In genomic region chr1:87120779-87121178, GRCh38 we compare ENCODE assay signal across 13 cellular contexts.
DNase-seq lines count a peak whose midpoint lies in the region; ATAC-seq and TF ChIP-seq lines count a peak whose summit lies in the region.
"Had no signal": no experiment of that assay in that cellular context is flagged by ENCODE, and none has a peak within 500 bp of the region (broad histone marks: within the 10 kb centered on the region; RNA-seq: fewer than 3 reads in every experiment).

No MANE protein-coding gene starts in this region.

- H3K79me2 ChIP-seq in DND-41 (ENCODE audit: insufficient read depth, low read length) (no peaks in the 10 kb centered on the region), GM23338 (replicated peaks; ENCODE audit: insufficient read depth) (no peaks in the 10 kb centered on the region)

- no peaks in the 10 kb centered on the region for H3K4me1 ChIP-seq in DND-41 (ENCODE audit: insufficient read depth, low read length)
- H3K4me1 ChIP-seq in GM23338 (ENCODE audit: insufficient read depth), result peaks cover 7% of the 10 kb centered on the region; the same call in 1 of the 2 replicates
- H3K4me1 ChIP-seq in vagina, result peaks cover 10% of the 10 kb centered on the region
- H3K4me1 ChIP-seq: HAP-1 had no signal

- H3K27ac ChIP-seq in DND-41 (ENCODE audit: low read length) (no peak overlapping the region), GM23338 (ENCODE audit: low read depth) (no peak overlapping the region), WERI-Rb-1 (no peak overlapping the region), vagina (no peak overlapping the region)

- peaks cover 6% of the 10 kb centered on the region for H3K27me3 Mint-ChIP-seq in GM23338 (ENCODE audit: insufficient read depth, low read depth, poor library complexity)
- no peaks in the 10 kb centered on the region for H3K27me3 Mint-ChIP-seq in activated CD8-positive, alpha-beta memory T cell treated with anti-CD3 and anti-CD28 coated beads, Interleukin-2, amount 10 ng/mL, durations not matched to agents 7 days and 5 days

- H3K4me3 ChIP-seq in DND-41 (ENCODE audit: low read depth in 1 of 2, low read length in 2 of 2), result no peak overlapping the region
- H3K4me3 ChIP-seq in GM23338, result no peak overlapping the region
- no peak overlapping the region for H3K4me3 ChIP-seq in WERI-Rb-1 (ENCODE audit: low read depth, low read length)
- no peak overlapping the region for H3K4me3 ChIP-seq in vagina
- H3K4me3 ChIP-seq: HAP-1, MG63 had no signal

- no peak for TF ChIP-seq POLR2A in vagina (IDR thresholded peaks at IDR 0.05)

- peak; percentile 44 for TF ChIP-seq CTCF in DND-41 (IDR thresholded peaks at IDR 0.05; ENCODE audit: borderline replicate concordance, extremely low read depth, low read length, poor library complexity, severe bottlenecking)
- peak; percentile 57 to 71 for TF ChIP-seq CTCF in GM23338 (conservative IDR thresholded peaks at IDR 0.05; ENCODE audit: low read depth in 2 of 2)
- TF ChIP-seq CTCF in WERI-Rb-1 (IDR thresholded peaks at IDR 0.05; ENCODE audit: low read depth, low read length), result peak; percentile 51
- no peak for TF ChIP-seq CTCF in vagina (IDR thresholded peaks at IDR 0.05)

- DNase-seq in DND-41 (peak; percentile 15), GM23338 (ENCODE audit: low spot score) (peak; percentile 60), WERI-Rb-1 (peak; percentile 19), iPS-NIHi7 (ENCODE audit: extremely low spot score) (peak; percentile 51), middle frontal gyrus (ENCODE audit: extremely low spot score, low spot score) (no peak), T-helper 9 cell (no peak), vagina (ENCODE audit: extremely low spot score in 2 of 2) (no peak)
- no peak for DNase-seq in activated CD8-positive, alpha-beta memory T cell treated with anti-CD3 and anti-CD28 coated beads, Interleukin-2, amount 10 ng/mL, durations not matched to agents 7 days and 5 days
- DNase-seq: activated T-cell treated with anti-CD3 and anti-CD28 coated beads, Interleukin-2, amount 50 U/mL, for 48 hours; left colon; MG63 had no signal

- CTCF ChIA-PET in activated CD8-positive, alpha-beta memory T cell treated with anti-CD3 and anti-CD28 coated beads, Interleukin-2, amount 10 ng/mL, durations not matched to agents 7 days and 5 days (lab: Charles Lee), result no interaction called here

- H3K36me3 ChIP-seq in DND-41 (ENCODE audit: insufficient read depth, low read length) (no peaks in the 10 kb centered on the region), GM23338 (ENCODE audit: insufficient read depth) (no peaks in the 10 kb centered on the region), WERI-Rb-1 (no peaks in the 10 kb centered on the region), vagina (no peaks in the 10 kb centered on the region)
- H3K36me3 ChIP-seq: HAP-1, MG63 had no signal

- intact Hi-C loops in vagina (cut with DNase I), result no loop called here

- peaks cover 4% of the 10 kb centered on the region; the same call in 1 of the 2 replicates for H3K9me2 ChIP-seq in GM23338 (ENCODE audit: insufficient read depth)

- no peaks in the 10 kb centered on the region for H4K20me1 ChIP-seq in DND-41 (ENCODE audit: insufficient read depth, low read length)
- H4K20me1 ChIP-seq in GM23338 (replicated peaks; ENCODE audit: insufficient read depth), result no peaks in the 10 kb centered on the region

- H2AFZ ChIP-seq in DND-41 (ENCODE audit: low read depth, low read length), result no peak overlapping the region
- no peak overlapping the region for H2AFZ ChIP-seq in GM23338

- H3K27me3 ChIP-seq in DND-41 (ENCODE audit: insufficient read depth, low read length, poor library complexity) (no peaks in the 10 kb centered on the region), GM23338 (ENCODE audit: insufficient read depth) (no peaks in the 10 kb centered on the region), WERI-Rb-1 (ENCODE audit: insufficient read depth, low read depth, severe bottlenecking) (no peaks in the 10 kb centered on the region), vagina (no peaks in the 10 kb centered on the region)
- H3K27me3 ChIP-seq: MG63 had no signal

- ATAC-seq in DND-41 (ENCODE audit: insufficient read depth, low read depth), result peak; percentile 65
- peak; percentile 55 for ATAC-seq in GM23338
- no peak for ATAC-seq in activated CD8-positive, alpha-beta memory T cell treated with anti-CD3 and anti-CD28 coated beads, Interleukin-2, amount 10 ng/mL, durations not matched to agents 7 days and 5 days
- ATAC-seq: left colon had no signal

- no peak overlapping the region for H3K4me2 ChIP-seq in DND-41 (ENCODE audit: insufficient read depth, low read length)
- no peak overlapping the region for H3K4me2 ChIP-seq in GM23338

- no peak overlapping the region for H3K27ac Mint-ChIP-seq in GM23338
- H3K27ac Mint-ChIP-seq in activated CD8-positive, alpha-beta memory T cell treated with anti-CD3 and anti-CD28 coated beads, Interleukin-2, amount 10 ng/mL, durations not matched to agents 7 days and 5 days, result no peak overlapping the region

- H3K9me3 ChIP-seq in DND-41 (ENCODE audit: insufficient read depth, low read length, severe bottlenecking) (no peaks in the 10 kb centered on the region), WERI-Rb-1 (ENCODE audit: severe bottlenecking) (no peaks in the 10 kb centered on the region), vagina (no peaks in the 10 kb centered on the region)
- H3K9me3 ChIP-seq: HAP-1, MG63 had no signal

- H3K36me3 Mint-ChIP-seq in GM23338 (ENCODE audit: low read depth), result no peaks in the 10 kb centered on the region
- no peaks in the 10 kb centered on the region for H3K36me3 Mint-ChIP-seq in activated CD8-positive, alpha-beta memory T cell treated with anti-CD3 and anti-CD28 coated beads, Interleukin-2, amount 10 ng/mL, durations not matched to agents 7 days and 5 days

- H3K4me3 Mint-ChIP-seq in GM23338, result no peak overlapping the region
- H3K4me3 Mint-ChIP-seq in activated CD8-positive, alpha-beta memory T cell treated with anti-CD3 and anti-CD28 coated beads, Interleukin-2, amount 10 ng/mL, durations not matched to agents 7 days and 5 days, result no peak overlapping the region
- H3K4me3 Mint-ChIP-seq: nephron had no signal

- no peaks in the 10 kb centered on the region; the same call in 1 of the 2 replicates for H3F3A ChIP-seq in GM23338 (replicated peaks; ENCODE audit: low read depth)

- no peak overlapping the region for H3K9ac ChIP-seq in DND-41 (ENCODE audit: low read depth, low read length)

- H3K9me3 Mint-ChIP-seq in GM23338, result no peaks in the 10 kb centered on the region
- H3K9me3 Mint-ChIP-seq in activated CD8-positive, alpha-beta memory T cell treated with anti-CD3 and anti-CD28 coated beads, Interleukin-2, amount 10 ng/mL, durations not matched to agents 7 days and 5 days (ENCODE audit: low read depth), result no peaks in the 10 kb centered on the region
- H3K9me3 Mint-ChIP-seq: nephron had no signal

- H3K4me1 Mint-ChIP-seq in GM23338, result peaks cover 11% of the 10 kb centered on the region
- H3K4me1 Mint-ChIP-seq in activated CD8-positive, alpha-beta memory T cell treated with anti-CD3 and anti-CD28 coated beads, Interleukin-2, amount 10 ng/mL, durations not matched to agents 7 days and 5 days, result peaks cover 3% of the 10 kb centered on the region

TF ChIP-seq in GM23338, 12 proteins besides CTCF, POLR2A, EP300 and RAD21:
- TF ChIP-seq, protein P1, sequence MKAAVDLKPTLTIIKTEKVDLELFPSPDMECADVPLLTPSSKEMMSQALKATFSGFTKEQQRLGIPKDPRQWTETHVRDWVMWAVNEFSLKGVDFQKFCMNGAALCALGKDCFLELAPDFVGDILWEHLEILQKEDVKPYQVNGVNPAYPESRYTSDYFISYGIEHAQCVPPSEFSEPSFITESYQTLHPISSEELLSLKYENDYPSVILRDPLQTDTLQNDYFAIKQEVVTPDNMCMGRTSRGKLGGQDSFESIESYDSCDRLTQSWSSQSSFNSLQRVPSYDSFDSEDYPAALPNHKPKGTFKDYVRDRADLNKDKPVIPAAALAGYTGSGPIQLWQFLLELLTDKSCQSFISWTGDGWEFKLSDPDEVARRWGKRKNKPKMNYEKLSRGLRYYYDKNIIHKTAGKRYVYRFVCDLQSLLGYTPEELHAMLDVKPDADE (IDR thresholded peaks at IDR 0.05), result no peak
- TF ChIP-seq REST (IDR thresholded peaks at IDR 0.05; ENCODE audit: unreplicated experiment), result no peak
- no peak for TF ChIP-seq NANOG (IDR thresholded peaks at IDR 0.05; ENCODE audit: borderline replicate concordance)
- no peak for TF ChIP-seq ZNF114 (CRISPR knock-in tag; IDR thresholded peaks at IDR 0.05)
- TF ChIP-seq CREB1 (CRISPR knock-in tag; IDR thresholded peaks at IDR 0.05; ENCODE audit: low read depth), result no peak

Comparison
In these comparisons a context has a peak if more than half of its experiments do, and no peak if none do; other contexts are left out.
1. DNase-seq: peak in DND-41 (single experiment), GM23338 (single experiment), WERI-Rb-1 (single experiment) and iPS-NIHi7 (single experiment); none in middle frontal gyrus (single experiment), T-helper 9 cell (single experiment), activated CD8-positive, alpha-beta memory T cell treated with anti-CD3 and anti-CD28 coated beads, Interleukin-2, amount 10 ng/mL, durations not matched to agents 7 days and 5 days (single experiment) and vagina (0 of 2).
2. CTCF ChIP-seq: peak in DND-41 (single experiment), GM23338 (2 of 2) and WERI-Rb-1 (single experiment); none in vagina (0 of 3).